Comparison of ENCODE assay signal across 1 cellular context in the genomic region with DNA sequence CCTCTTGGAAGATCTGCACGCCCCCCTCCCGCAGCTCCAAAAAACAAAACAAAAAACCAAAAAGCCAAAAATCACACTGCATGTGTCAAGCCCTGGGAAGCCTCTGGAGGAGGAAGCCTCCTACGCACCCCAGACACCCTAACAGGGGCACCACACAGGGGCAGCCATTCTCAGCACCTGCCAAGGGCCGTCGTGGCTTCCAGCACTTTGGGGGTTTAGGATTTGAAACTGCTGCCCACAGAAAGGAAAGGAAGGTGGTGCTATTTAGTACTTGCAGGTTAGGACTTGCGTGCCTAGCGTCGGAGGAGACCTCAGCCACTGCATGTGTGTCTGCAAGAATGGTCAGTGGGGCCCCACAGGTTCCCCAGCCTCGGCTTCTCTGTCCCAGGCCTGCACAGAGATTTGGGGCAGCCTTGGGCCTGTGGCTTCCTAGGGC.
TF ChIP-seq lines count a peak whose summit lies in the region.

No MANE protein-coding gene starts in this region.

TF ChIP-seq in SK-N-SH, 30 proteins besides CTCF, POLR2A, EP300 and RAD21 (continued from another document):
- TF ChIP-seq EZH2phosphoT487 (IDR thresholded peaks at IDR 0.05; ENCODE audit: borderline replicate concordance, low read depth) (no peak), POLR2AphosphoS5 (IDR thresholded peaks at IDR 0.05; ENCODE audit: low read depth, low read length) (no peak)
TF ChIP-seq in SK-N-SH: peak in this region for 0.
